ENCODE assay signal across 25 cellular contexts in genomic region chr4:107388736-107389135, GRCh38.
A peak's percentile ranks its signal among the peaks of the same experiment; 100 is the strongest.
DNase-seq lines count a peak whose midpoint lies in the region; ATAC-seq, FAIRE-seq and TF ChIP-seq lines count a peak whose summit lies in the region.
"Had no signal": no experiment of that assay in that cellular context is flagged by ENCODE, and none has a peak within 500 bp of the region (broad histone marks: within the 10 kb centered on the region; RNA-seq: fewer than 3 reads in every experiment).

No MANE protein-coding gene starts in this region.

- H3K27ac Mint-ChIP-seq in endodermal cell: no peak overlapping the region
- H3K27ac Mint-ChIP-seq: activated CD8-positive, alpha-beta T cell treated with anti-CD3 and anti-CD28 coated beads for 36 hours; CD4-positive, CD25-positive, alpha-beta regulatory T cell; nephron; stimulated activated effector memory CD8-positive, alpha-beta T cell treated with anti-CD3 and anti-CD28 coated beads, Interleukin-12 subunit alpha, Interleukin-12 subunit beta, amount 100 ng/mL, for 72 hours had no signal

- no peaks in the 10 kb centered on the region for H3K36me3 Mint-ChIP-seq in endodermal cell (ENCODE audit: low read depth)
- H3K36me3 Mint-ChIP-seq: CD4-positive, CD25-positive, alpha-beta regulatory T cell; stimulated activated effector memory CD8-positive, alpha-beta T cell treated with anti-CD3 and anti-CD28 coated beads, Interleukin-12 subunit alpha, Interleukin-12 subunit beta, amount 100 ng/mL, for 72 hours had no signal

- no peak overlapping the region for H3K4me3 Mint-ChIP-seq in endodermal cell
- H3K4me3 Mint-ChIP-seq: activated CD8-positive, alpha-beta T cell treated with anti-CD3 and anti-CD28 coated beads for 36 hours; CD4-positive, CD25-positive, alpha-beta regulatory T cell; nephron; stimulated activated effector memory CD8-positive, alpha-beta T cell treated with anti-CD3 and anti-CD28 coated beads, Interleukin-12 subunit alpha, Interleukin-12 subunit beta, amount 100 ng/mL, for 72 hours had no signal

- H3K36me3 ChIP-seq in endodermal cell (ENCODE audit: control insufficient read depth, insufficient read depth, low read length) (no peaks in the 10 kb centered on the region), stomach (no peaks in the 10 kb centered on the region)
- H3K36me3 ChIP-seq: left lung had no signal

- TF ChIP-seq EP300 in stomach (IDR thresholded peaks at IDR 0.05): no peak

- peaks cover 4% of the 10 kb centered on the region for H3K9me3 Mint-ChIP-seq in endodermal cell
- H3K9me3 Mint-ChIP-seq: activated CD8-positive, alpha-beta T cell treated with anti-CD3 and anti-CD28 coated beads for 36 hours; nephron; stimulated activated effector memory CD8-positive, alpha-beta T cell treated with anti-CD3 and anti-CD28 coated beads, Interleukin-12 subunit alpha, Interleukin-12 subunit beta, amount 100 ng/mL, for 72 hours had no signal

- no peak overlapping the region for H3K27ac ChIP-seq in endodermal cell (ENCODE audit: low read depth, low read length)
- no peak overlapping the region for H3K27ac ChIP-seq in stomach
- H3K27ac ChIP-seq: left lung had no signal

- TF ChIP-seq CTCF in endodermal cell (conservative IDR thresholded peaks at IDR 0.05): no peak
- TF ChIP-seq CTCF in D721Med (IDR thresholded peaks at IDR 0.05; ENCODE audit: insufficient read depth, missing control alignments): no peak
- no peak for TF ChIP-seq CTCF in stomach (IDR thresholded peaks at IDR 0.05)

- peaks cover 39% of the 10 kb centered on the region for H3K4me1 Mint-ChIP-seq in endodermal cell
- H3K4me1 Mint-ChIP-seq: CD4-positive, CD25-positive, alpha-beta regulatory T cell; nephron; stimulated activated effector memory CD8-positive, alpha-beta T cell treated with anti-CD3 and anti-CD28 coated beads, Interleukin-12 subunit alpha, Interleukin-12 subunit beta, amount 100 ng/mL, for 72 hours had no signal

- FAIRE-seq in frontal cortex (lab: Jason Lieb, UNC) (no peak), D721Med (lab: Jason Lieb, UNC) (no peak)
- FAIRE-seq: endometrium had no signal

- 73% methylated on average over 2 of the region's 3 CpGs; no CpG with 5 or more reads in 1 of the 2 experiments for WGBS in endodermal cell (ENCODE audit: insufficient coverage in 1 of 2, insufficient read length in 1 of 2), 2 experiments
- 26 to 59% (median 46%) methylated on average over 3 of the region's 3 CpGs for WGBS in stomach, 5 donors

- H3K4me3 ChIP-seq in endodermal cell (ENCODE audit: low read length): peak overlapping the region; percentile 30
- no peak overlapping the region for H3K4me3 ChIP-seq in stomach
- H3K4me3 ChIP-seq: left lung had no signal

- DNase-seq in endodermal cell (no peak), frontal cortex (ENCODE audit: low spot score in 2 of 2) (no peak), RPMI8226 (no peak), D721Med (ENCODE audit: insufficient read length, low spot score) (no peak), stomach (no peak)
- DNase-seq: activated CD8-positive, alpha-beta T cell treated with anti-CD3 and anti-CD28 coated beads for 36 hours; activated naive CD4-positive, alpha-beta T cell treated with Interleukin-2 at 50 U/mL for 16 hours; amniotic stem cell; CD4-positive, CD25-positive, alpha-beta regulatory T cell; cortex of kidney; GDM1; glutamatergic neuron; IMR-90; left lung; NCI-H1417; NCI-H524; SW 1271 had no signal

- ATAC-seq in GM18870 (IDR thresholded peaks at IDR 0.05; ENCODE audit: unreplicated experiment) (peak; percentile 85), GM21576 (IDR thresholded peaks at IDR 0.05; ENCODE audit: unreplicated experiment) (peak; percentile 34), HG03039 (IDR thresholded peaks at IDR 0.05; ENCODE audit: unreplicated experiment) (peak; percentile 67)
- ATAC-seq: activated CD4-positive, CD25-positive, alpha-beta regulatory T cell treated with anti-CD3 and anti-CD28 coated beads, Interleukin-2, amount 50 U/mL, for 24 hours; activated CD8-positive, alpha-beta T cell treated with anti-CD3 and anti-CD28 coated beads for 36 hours; left lung; Right ventricle myocardium inferior; stimulated activated effector memory CD8-positive, alpha-beta T cell treated with anti-CD3 and anti-CD28 coated beads, Interleukin-12 subunit alpha, Interleukin-12 subunit beta, amount 100 ng/mL, for 72 hours had no signal

- H3K27me3 ChIP-seq in endodermal cell (ENCODE audit: control insufficient read depth, insufficient read depth, low read length, poor library complexity, severe bottlenecking): no peaks in the 10 kb centered on the region
- no peaks in the 10 kb centered on the region for H3K27me3 ChIP-seq in stomach
- H3K27me3 ChIP-seq: left lung had no signal

- intact Hi-C loops in stomach (cut with DNase I; ENCODE audit: low total_unique reads): no loop called here

- no peak overlapping the region for H3K9ac ChIP-seq in endodermal cell (ENCODE audit: extremely low read depth, low read length, poor library complexity, severe bottlenecking)

- no peak for TF ChIP-seq POLR2A in stomach (IDR thresholded peaks at IDR 0.05)

- H3K9me3 ChIP-seq in endodermal cell (ENCODE audit: control insufficient read depth, low read length): no peaks in the 10 kb centered on the region
- H3K9me3 ChIP-seq in stomach: no peaks in the 10 kb centered on the region

- H3K4me1 ChIP-seq in endodermal cell (ENCODE audit: control insufficient read depth, insufficient read depth, low read length) (peaks cover 4% of the 10 kb centered on the region), stomach (peaks cover 0 to 10% (median 3%) of the 10 kb centered on the region in 4 donors)
- H3K4me1 ChIP-seq: left lung had no signal

- H3K27me3 Mint-ChIP-seq in endodermal cell (ENCODE audit: insufficient read depth): no peaks in the 10 kb centered on the region
- H3K27me3 Mint-ChIP-seq: activated CD8-positive, alpha-beta T cell treated with anti-CD3 and anti-CD28 coated beads for 36 hours; CD4-positive, CD25-positive, alpha-beta regulatory T cell had no signal

Comparison
In these comparisons a context has a peak if more than half of its experiments do, and no peak if none do; other contexts are left out.
1. ATAC-seq: peak in every context shown above with its lines; median percentile 85 in GM18870; 67 in HG03039; 34 in GM21576.